1 cellular context compared by ENCODE assay signal in the genomic region with DNA sequence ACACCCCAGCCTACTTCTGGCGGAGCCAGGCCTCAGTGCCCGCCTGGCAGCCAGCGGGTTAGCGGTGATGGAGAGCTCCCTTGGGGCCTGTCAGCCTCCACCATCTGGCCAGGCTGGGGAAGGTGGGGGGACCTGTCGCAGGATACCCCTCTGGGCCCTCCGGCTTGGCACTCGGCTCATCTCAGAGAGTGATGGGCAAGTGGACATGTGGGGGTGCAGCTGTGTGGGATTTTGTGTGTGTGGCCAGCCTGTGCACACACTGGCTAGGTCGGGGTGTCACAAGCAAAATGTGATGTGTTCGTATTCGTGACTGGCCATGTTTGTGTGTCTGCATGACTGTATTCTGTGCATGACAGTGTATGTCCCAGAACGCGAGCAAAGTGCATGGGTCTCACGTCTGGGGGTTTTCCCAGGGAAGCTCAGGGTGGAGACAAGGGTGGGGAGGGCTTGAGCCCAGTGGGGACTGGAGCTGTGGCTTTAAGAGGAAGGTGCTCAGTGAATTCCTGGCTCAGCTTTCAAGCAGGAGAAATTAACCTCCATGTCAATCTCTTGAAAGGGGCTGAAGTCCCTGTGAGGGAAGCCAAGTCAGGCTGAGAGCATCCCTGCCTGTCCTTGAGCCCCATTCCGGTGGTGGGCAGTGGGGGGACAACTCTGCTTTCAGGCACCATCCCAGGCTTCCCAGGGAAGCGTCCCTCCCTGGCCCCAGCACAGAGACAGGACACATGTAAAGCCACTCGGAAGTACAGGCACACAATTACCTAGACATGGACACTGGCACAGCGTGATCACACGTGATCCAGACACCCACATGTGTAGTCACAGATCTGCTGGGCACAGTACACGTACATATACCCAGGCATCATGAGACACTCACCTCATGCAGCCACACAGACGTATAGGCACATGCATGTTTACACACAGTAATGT.
TF ChIP-seq lines count a peak whose summit lies in the region.

No MANE protein-coding gene starts in this region.

TF ChIP-seq in WTC11, 78 proteins besides CTCF, POLR2A, EP300 and RAD21:
- TF ChIP-seq, protein P1, sequence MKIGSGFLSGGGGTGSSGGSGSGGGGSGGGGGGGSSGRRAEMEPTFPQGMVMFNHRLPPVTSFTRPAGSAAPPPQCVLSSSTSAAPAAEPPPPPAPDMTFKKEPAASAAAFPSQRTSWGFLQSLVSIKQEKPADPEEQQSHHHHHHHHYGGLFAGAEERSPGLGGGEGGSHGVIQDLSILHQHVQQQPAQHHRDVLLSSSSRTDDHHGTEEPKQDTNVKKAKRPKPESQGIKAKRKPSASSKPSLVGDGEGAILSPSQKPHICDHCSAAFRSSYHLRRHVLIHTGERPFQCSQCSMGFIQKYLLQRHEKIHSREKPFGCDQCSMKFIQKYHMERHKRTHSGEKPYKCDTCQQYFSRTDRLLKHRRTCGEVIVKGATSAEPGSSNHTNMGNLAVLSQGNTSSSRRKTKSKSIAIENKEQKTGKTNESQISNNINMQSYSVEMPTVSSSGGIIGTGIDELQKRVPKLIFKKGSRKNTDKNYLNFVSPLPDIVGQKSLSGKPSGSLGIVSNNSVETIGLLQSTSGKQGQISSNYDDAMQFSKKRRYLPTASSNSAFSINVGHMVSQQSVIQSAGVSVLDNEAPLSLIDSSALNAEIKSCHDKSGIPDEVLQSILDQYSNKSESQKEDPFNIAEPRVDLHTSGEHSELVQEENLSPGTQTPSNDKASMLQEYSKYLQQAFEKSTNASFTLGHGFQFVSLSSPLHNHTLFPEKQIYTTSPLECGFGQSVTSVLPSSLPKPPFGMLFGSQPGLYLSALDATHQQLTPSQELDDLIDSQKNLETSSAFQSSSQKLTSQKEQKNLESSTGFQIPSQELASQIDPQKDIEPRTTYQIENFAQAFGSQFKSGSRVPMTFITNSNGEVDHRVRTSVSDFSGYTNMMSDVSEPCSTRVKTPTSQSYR (CRISPR knock-in tag; IDR thresholded peaks at IDR 0.05), result no peak
- TF ChIP-seq TCF7 (CRISPR knock-in tag; IDR thresholded peaks at IDR 0.05; ENCODE audit: low read depth), result no peak
- no peak for TF ChIP-seq FOXJ3 (CRISPR knock-in tag; IDR thresholded peaks at IDR 0.05; ENCODE audit: borderline replicate concordance)
- TF ChIP-seq ZNF317 (CRISPR knock-in tag; IDR thresholded peaks at IDR 0.05; ENCODE audit: borderline replicate concordance, low read depth), result no peak
- no peak for TF ChIP-seq SMAD4 (CRISPR knock-in tag; IDR thresholded peaks at IDR 0.05)
- no peak for TF ChIP-seq GRHL2 (CRISPR knock-in tag; IDR thresholded peaks at IDR 0.05; ENCODE audit: insufficient replicate concordance, severe bottlenecking)
- TF ChIP-seq, protein P2, sequence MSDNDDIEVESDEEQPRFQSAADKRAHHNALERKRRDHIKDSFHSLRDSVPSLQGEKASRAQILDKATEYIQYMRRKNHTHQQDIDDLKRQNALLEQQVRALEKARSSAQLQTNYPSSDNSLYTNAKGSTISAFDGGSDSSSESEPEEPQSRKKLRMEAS (CRISPR knock-in tag; IDR thresholded peaks at IDR 0.05), result no peak
